Comparison of ENCODE assay signal across 7 cellular contexts in the genomic region with DNA sequence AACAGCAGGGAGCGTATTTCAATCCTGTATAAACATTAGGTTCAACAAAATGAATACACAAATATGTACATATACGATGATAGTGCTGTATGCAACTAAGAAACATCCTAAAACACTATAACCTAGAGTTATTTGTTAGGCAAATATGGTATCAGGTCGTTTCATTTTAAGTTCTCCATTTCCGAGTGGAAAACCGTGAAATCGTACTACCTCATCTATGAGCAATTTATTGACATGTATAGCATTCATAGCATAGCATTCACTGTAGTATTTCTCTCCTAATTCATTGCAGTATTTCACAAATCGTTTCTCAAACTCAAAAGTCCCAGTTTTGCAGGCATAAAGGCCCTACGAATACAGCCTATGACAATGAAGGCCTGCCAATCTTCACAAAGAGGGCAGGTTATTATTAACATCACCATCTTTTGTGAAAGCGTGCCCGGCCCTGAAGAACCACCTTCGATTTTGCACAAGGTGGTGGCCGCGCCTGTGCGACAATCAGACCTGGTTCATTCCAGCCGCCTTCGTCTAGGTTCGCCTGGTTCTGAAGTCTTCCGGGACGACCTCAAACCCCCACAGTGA. TPM values are rescaled to one million over a fixed set of nuclear protein-coding genes. Genes with fewer than 3 reads are reported as not detected.
DNase-seq lines count a peak whose midpoint lies in the region; ATAC-seq and TF ChIP-seq lines count a peak whose summit lies in the region.

No MANE protein-coding gene starts in this region.

- peaks cover 5% of the 10 kb centered on the region for H3K4me1 ChIP-seq in mammary epithelial cell (ENCODE audit: insufficient read depth, low read length)
- H3K4me1 ChIP-seq in lung (ENCODE audit: control insufficient read depth in 2 of 2, insufficient read depth in 2 of 2, low read length in 2 of 2) = peaks cover 2 to 6% of the 10 kb centered on the region in 2 donors
- H3K4me1 ChIP-seq in urinary bladder (ENCODE audit: insufficient read depth) = no peaks in the 10 kb centered on the region

- intact Hi-C loops in mammary epithelial cell (cut with micrococcal nuclease) = no loop called here

- H3K27me3 ChIP-seq in mammary epithelial cell (ENCODE audit: insufficient read depth, low read length) (no peaks in the 10 kb centered on the region), lung (ENCODE audit: control insufficient read depth, insufficient read depth) (no peaks in the 10 kb centered on the region)

- peak overlapping the region; percentile 65 for H3K4me3 ChIP-seq in GM12865 (ENCODE audit: low read depth, low read length)
- H3K4me3 ChIP-seq in NB4 (ENCODE audit: low read depth, low read length) = peak overlapping the region; percentile 76
- H3K4me3 ChIP-seq in mammary epithelial cell (replicated peaks in 1 of 3; ENCODE audit: insufficient read depth in 1 of 3, low read depth in 2 of 3, low read length in 3 of 3) = peak overlapping the region; percentile 67 to 85 (median 83)
- peak overlapping the region; percentile 74 for H3K4me3 ChIP-seq in lung
- H3K4me3 ChIP-seq in urinary bladder (ENCODE audit: low read depth, low read length) = peak overlapping the region; percentile 64

- peak; percentile 11 for ATAC-seq in GM21825 (IDR thresholded peaks at IDR 0.05; ENCODE audit: unreplicated experiment)
- peak; percentile 7 for ATAC-seq in lung (ENCODE audit: insufficient read depth, low FRiP score)

- peaks cover 55% of the 10 kb centered on the region for H3K79me2 ChIP-seq in mammary epithelial cell (ENCODE audit: insufficient read depth, low read length)

- BruUV-seq in mammary epithelial cell (replicated peaks; lab: Mats Ljungman, UMichigan) = TSS peak; percentile 32

- H3K4me2 ChIP-seq in mammary epithelial cell (ENCODE audit: insufficient read depth, low read depth, low read length) = peak overlapping the region; percentile 86

- H4K20me1 ChIP-seq in mammary epithelial cell (ENCODE audit: insufficient read depth, low read length) = no peaks in the 10 kb centered on the region

- TF ChIP-seq CTCF in GM12865 (IDR thresholded peaks at IDR 0.05; ENCODE audit: insufficient read depth, low read depth, low read length, missing control alignments) (no peak), NB4 (IDR thresholded peaks at IDR 0.05; ENCODE audit: low read depth, low read length) (no peak), mammary epithelial cell (conservative IDR thresholded peaks at IDR 0.05 in 1 of 2, IDR thresholded peaks at IDR 0.05 in 1 of 2; ENCODE audit: extremely low read depth in 1 of 2, insufficient read depth in 1 of 2, low read depth in 1 of 2, low read length in 2 of 2) (no peak), lung (IDR thresholded peaks at IDR 0.05; ENCODE audit: control extremely low read depth, extremely low read depth) (no peak)

- in situ Hi-C loops in mammary epithelial cell (cut with MboI; ENCODE audit: low sequenced_read_pairs in 2 of 2) = no loop called here

- H3K27ac ChIP-seq in mammary epithelial cell (ENCODE audit: insufficient read depth, low read depth, low read length) (peak overlapping the region; percentile 77), lung (ENCODE audit: low read depth in 1 of 2, low read length in 1 of 2) (peak overlapping the region; percentile 85 to 89), urinary bladder (ENCODE audit: low read depth) (peak overlapping the region; percentile 81)

- TF ChIP-seq POLR2A in NB4 (IDR thresholded peaks at IDR 0.05; ENCODE audit: extremely low read depth, insufficient read length) = no peak

- CTCF ChIA-PET in mammary epithelial cell (lab: Charles Lee; ENCODE audit: low non-redundant PET) = no interaction called here

- dilution Hi-C loops in mammary epithelial cell (cut with HindIII; ENCODE audit: low sequenced_read_pairs) = no loop called here

- H3K36me3 ChIP-seq in mammary epithelial cell (ENCODE audit: insufficient read depth, low read length) (peaks cover 6% of the 10 kb centered on the region), lung (ENCODE audit: control insufficient read depth in 2 of 2, insufficient read depth in 2 of 2, low read length in 2 of 2) (peaks cover 0 to 4% of the 10 kb centered on the region in 2 donors), urinary bladder (ENCODE audit: insufficient read depth) (no peaks in the 10 kb centered on the region)

- H2AFZ ChIP-seq in mammary epithelial cell (ENCODE audit: low read depth, low read length) = peak overlapping the region; percentile 99

- peak overlapping the region; percentile 91 for H3K9ac ChIP-seq in mammary epithelial cell (ENCODE audit: insufficient read depth, low read length)

- WGBS in mammary epithelial cell (ENCODE audit: low coverage, missing lambda C conversion rate) = under 1% methylated on average over 19 of the region's 19 CpGs
- WGBS in lung, 2 donors = 4 to 5% methylated on average over 19 of the region's 19 CpGs
- WGBS in urinary bladder = 5% methylated on average over 19 of the region's 19 CpGs

- no peak for DNase-seq in GM12865 (ENCODE audit: low read depth)
- DNase-seq in NB4 (ENCODE audit: low read depth) = no peak
- no peak for DNase-seq in mammary epithelial cell
- no peak for DNase-seq in lung (ENCODE audit: low spot score)
- no peak for DNase-seq in iPS-NIHi11 (ENCODE audit: low spot score)

- H3K9me3 ChIP-seq in mammary epithelial cell (replicated peaks; ENCODE audit: insufficient read depth, low read length) (no peaks in the 10 kb centered on the region), lung (ENCODE audit: control insufficient read depth in 2 of 2, insufficient read depth in 1 of 2, low read length in 1 of 2) (no peaks in the 10 kb centered on the region)

RNA-seq across cellular contexts. Expression of a gene that starts 0.6 kb away (rescaled TPM):
- total RNA-seq in mammary epithelial cell (10 to 100 TPM; 57.5 to 73.7 TPM), lung (10 to 100 TPM; 37.6 to 50.2 TPM), urinary bladder (60.6 TPM)
- polyA plus RNA-seq in mammary epithelial cell (17.9 TPM), lung (10 to 100 TPM; 11.6 to 19.8 TPM), urinary bladder (30.7 TPM)
- polyA minus RNA-seq in mammary epithelial cell = 23.0 TPM

RNA-seq across cellular contexts. Expression of a gene that starts 46.0 kb away (rescaled TPM):
- total RNA-seq in mammary epithelial cell = 1 to 10 TPM; 1.0 to 1.2 TPM
- 0.50 TPM for polyA plus RNA-seq in mammary epithelial cell
- not detected for polyA minus RNA-seq in mammary epithelial cell
- 1 to 10 TPM; 1.1 to 1.5 TPM for total RNA-seq in lung
- polyA plus RNA-seq in lung = under 1 TPM; 0.14 to 0.66 TPM
- 0.63 TPM for total RNA-seq in urinary bladder
- polyA plus RNA-seq in urinary bladder = 0.46 TPM

RNA-seq across cellular contexts. Expression of a gene that starts 46.0 kb away (rescaled TPM):
- 100 to 1,000 TPM in 1 of 2 donors, 10 to 100 TPM in 1; 60.5 to 104 TPM for total RNA-seq in mammary epithelial cell
- polyA plus RNA-seq in mammary epithelial cell = 16.3 TPM
- 37.8 TPM for polyA minus RNA-seq in mammary epithelial cell
- total RNA-seq in lung = 100 to 1,000 TPM in 1 of 2 donors, 10 to 100 TPM in 1; 91.9 to 334 TPM
- polyA plus RNA-seq in lung = 10 to 100 TPM; 29.4 to 36.3 TPM
- total RNA-seq in urinary bladder = 308 TPM
- 37.6 TPM for polyA plus RNA-seq in urinary bladder
